In genomic region chr5:41510176-41510831, GRCh38 we compare ENCODE assay signal across 8 cellular contexts. TPM values are rescaled to one million over a fixed set of nuclear protein-coding genes. Genes with fewer than 3 reads are reported as not detected.
DNase-seq lines count a peak whose midpoint lies in the region; ATAC-seq and TF ChIP-seq lines count a peak whose summit lies in the region.

PLCXD3 (minus strand) TSS chr5:41510601; CDS start chr5:41510526, 75 bp downstream.

- no peak within 1 kb of the TSS for H2AFZ ChIP-seq in OCI-LY7 (ENCODE audit: low read length)

- peak; percentile 79 for ATAC-seq in RWPE2 (ENCODE audit: low read depth)
- ATAC-seq in naive thymus-derived CD4-positive, alpha-beta T cell = no peak

- H3K4me2 ChIP-seq in OCI-LY7 (ENCODE audit: low read length) = no peak within 1 kb of the TSS

- peaks cover 0 to 4% (median 0%) of the 10 kb centered on the region in 5 donors for H3K36me3 Mint-ChIP-seq in naive thymus-derived CD4-positive, alpha-beta T cell

- TF ChIP-seq POLR2A in prostate gland (IDR thresholded peaks at IDR 0.05) = no peak

- no peaks in the 10 kb centered on the region for H3K9me3 ChIP-seq in RWPE2 (ENCODE audit: severe bottlenecking)
- no peaks in the 10 kb centered on the region for H3K9me3 ChIP-seq in prostate gland
- H3K9me3 ChIP-seq in naive thymus-derived CD4-positive, alpha-beta T cell (ENCODE audit: control insufficient read depth in 2 of 3, low read length in 3 of 3) = no peaks in the 10 kb centered on the region
- H3K9me3 ChIP-seq in OCI-LY7 (ENCODE audit: low read length) = no peaks in the 10 kb centered on the region

- no peak within 1 kb of the TSS for H3K27ac ChIP-seq in RWPE2 (ENCODE audit: poor library complexity, severe bottlenecking)
- H3K27ac ChIP-seq in prostate gland = no peak within 1 kb of the TSS
- H3K27ac ChIP-seq in naive thymus-derived CD4-positive, alpha-beta T cell (ENCODE audit: low read depth, low read length) = no peak within 1 kb of the TSS
- H3K27ac ChIP-seq in OCI-LY7 (ENCODE audit: low read depth, low read length, poor library complexity, severe bottlenecking) = no peak within 1 kb of the TSS

- H3K9me2 ChIP-seq in OCI-LY7 (ENCODE audit: insufficient read depth, low read length) = no peaks in the 10 kb centered on the region

- H3K36me3 ChIP-seq in RWPE2 (ENCODE audit: low read depth) (no peaks in the 10 kb centered on the region), prostate gland (no peaks in the 10 kb centered on the region), OCI-LY7 (ENCODE audit: insufficient read depth, low read length) (no peaks in the 10 kb centered on the region)
- no peaks in the 10 kb centered on the region for H3K36me3 ChIP-seq in naive thymus-derived CD4-positive, alpha-beta T cell (ENCODE audit: control insufficient read depth in 2 of 3, insufficient read depth in 3 of 3, low read length in 3 of 3)

- no peak within 1 kb of the TSS for H3K27ac Mint-ChIP-seq in naive thymus-derived CD4-positive, alpha-beta T cell

- H3K79me2 ChIP-seq in OCI-LY7 (ENCODE audit: insufficient read depth, low read depth, low read length) = no peaks in the 10 kb centered on the region

- H3K27me3 Mint-ChIP-seq in naive thymus-derived CD4-positive, alpha-beta T cell = peaks cover 34 to 46% (median 42%) of the 10 kb centered on the region in 5 donors

- peak; percentile 45 for DNase-seq in HCEC 1CT
- DNase-seq in RWPE2 (ENCODE audit: low spot score) = peak; percentile 59
- DNase-seq in cardiac septum (ENCODE audit: low spot score) = peak; percentile 76
- no peak for DNase-seq in prostate gland (ENCODE audit: low spot score)
- no peak for DNase-seq in NCI-H2029 (lab: John Stamatoyannopoulos, UW)
- no peak for DNase-seq in naive thymus-derived CD4-positive, alpha-beta T cell
- DNase-seq in cerebellar nuclear complex (lab: John Stamatoyannopoulos, UW) = no peak
- no peak for DNase-seq in OCI-LY7 (ENCODE audit: low spot score)

- WGBS in prostate gland = 2% methylated on average over 41 of the region's 41 CpGs

- no peak within 1 kb of the TSS for H3K4me3 ChIP-seq in RWPE2 (ENCODE audit: severe bottlenecking)
- peak within 1 kb of the TSS; percentile 10 to 21 for H3K4me3 ChIP-seq in prostate gland
- H3K4me3 ChIP-seq in naive thymus-derived CD4-positive, alpha-beta T cell (ENCODE audit: low read length) = no peak within 1 kb of the TSS
- H3K4me3 ChIP-seq in OCI-LY7 (ENCODE audit: low read depth, low read length, poor library complexity, severe bottlenecking) = no peak within 1 kb of the TSS

- H3K27me3 ChIP-seq in RWPE2 (ENCODE audit: insufficient read depth, poor library complexity, severe bottlenecking) = peaks cover 64% of the 10 kb centered on the region
- no peaks in the 10 kb centered on the region for H3K27me3 ChIP-seq in prostate gland (replicated peaks; ENCODE audit: insufficient read depth)
- H3K27me3 ChIP-seq in naive thymus-derived CD4-positive, alpha-beta T cell (ENCODE audit: control insufficient read depth in 2 of 2, insufficient read depth in 2 of 2, low read length in 2 of 2) = no peaks in the 10 kb centered on the region

- intact Hi-C loops in cardiac septum (cut with DNase I) (loop anchor here (5.0 kb wide), 1 partner anchor 238 kb away; no protein-coding TSS in a partner anchor), prostate gland (cut with DNase I) (no loop called here), OCI-LY7 (cut with micrococcal nuclease; ENCODE audit: unreplicated experiment) (no loop called here)
- intact Hi-C loops in naive thymus-derived CD4-positive, alpha-beta T cell (cut with micrococcal nuclease) = no loop called here

- no peak for TF ChIP-seq CTCF in RWPE2 (IDR thresholded peaks at IDR 0.05; ENCODE audit: poor library complexity, severe bottlenecking)
- TF ChIP-seq CTCF in prostate gland (IDR thresholded peaks at IDR 0.05) = no peak
- TF ChIP-seq CTCF in OCI-LY7 (conservative IDR thresholded peaks at IDR 0.05; ENCODE audit: low read length) = no peak

- H3K4me1 ChIP-seq in RWPE2 (ENCODE audit: insufficient read depth, poor library complexity, severe bottlenecking) (no peaks in the 10 kb centered on the region), prostate gland (replicated peaks) (no peaks in the 10 kb centered on the region), OCI-LY7 (ENCODE audit: insufficient read depth, low read length, poor library complexity, severe bottlenecking) (no peaks in the 10 kb centered on the region)
- no peaks in the 10 kb centered on the region for H3K4me1 ChIP-seq in naive thymus-derived CD4-positive, alpha-beta T cell (ENCODE audit: control insufficient read depth in 2 of 2, insufficient read depth in 2 of 2, low read length in 2 of 2)

- CTCF ChIA-PET in naive thymus-derived CD4-positive, alpha-beta T cell (lab: Charles Lee) = no interaction called here
- CTCF ChIA-PET in OCI-LY7 (lab: Charles Lee; ENCODE audit: unreplicated experiment) = no interaction called here

- H3K4me1 Mint-ChIP-seq in naive thymus-derived CD4-positive, alpha-beta T cell = peaks cover 0 to 6% (median 4%) of the 10 kb centered on the region in 7 donors

- no peaks in the 10 kb centered on the region for H4K20me1 ChIP-seq in OCI-LY7 (ENCODE audit: insufficient read depth, low read length)

- H3K4me3 Mint-ChIP-seq in naive thymus-derived CD4-positive, alpha-beta T cell = peak within 1 kb of the TSS in 2 of 10 donors; percentile 23 to 43

- BruUV-seq in OCI-LY7 (replicated peaks; lab: Mats Ljungman, UMichigan) = no TSS peak

- POLR2A ChIA-PET in naive thymus-derived CD4-positive, alpha-beta T cell (lab: Charles Lee) = no interaction called here
- POLR2A ChIA-PET in OCI-LY7 (lab: Charles Lee) = no interaction called here

- peaks cover 0 to 12% (median 3%) of the 10 kb centered on the region in 11 donors for H3K9me3 Mint-ChIP-seq in naive thymus-derived CD4-positive, alpha-beta T cell

RNA-seq across cellular contexts. Expression of gene PLCXD3, which starts in this region (rescaled TPM):
- total RNA-seq in cardiac septum (63.8 TPM), prostate gland (1 to 10 TPM; 1.1 to 3.5 TPM), OCI-LY7 (2022) (not detected in 2 replicates)
- not detected for total RNA-seq in naive thymus-derived CD4-positive, alpha-beta T cell
- not detected for polyA plus RNA-seq in naive thymus-derived CD4-positive, alpha-beta T cell
- not detected in 2 replicates for total RNA-seq in OCI-LY7 (2014; rRNA removed; shearing (Covaris generic))

Comparison
In these comparisons a context has a peak if more than half of its experiments do, and no peak if none do; other contexts are left out.
1. RNA of gene PLCXD3 (total RNA-seq): 63.8 TPM in cardiac septum (single experiment); 1.1 to 3.5 TPM in prostate gland, not detected in naive thymus-derived CD4-positive, alpha-beta T cell and not detected in OCI-LY7; every median in the first group is over 10 times any median in the second.
2. DNase-seq: peak in HCEC 1CT (single experiment), RWPE2 (single experiment) and cardiac septum (single experiment); none in prostate gland (single experiment), NCI-H2029 (single experiment), naive thymus-derived CD4-positive, alpha-beta T cell (0 of 9), cerebellar nuclear complex (0 of 2) and OCI-LY7 (single experiment).
3. H3K4me3 ChIP-seq: peak in prostate gland (2 of 2); none in RWPE2 (single experiment), naive thymus-derived CD4-positive, alpha-beta T cell (single experiment) and OCI-LY7 (single experiment).